25 cellular contexts compared by ENCODE assay signal in the genomic region with DNA sequence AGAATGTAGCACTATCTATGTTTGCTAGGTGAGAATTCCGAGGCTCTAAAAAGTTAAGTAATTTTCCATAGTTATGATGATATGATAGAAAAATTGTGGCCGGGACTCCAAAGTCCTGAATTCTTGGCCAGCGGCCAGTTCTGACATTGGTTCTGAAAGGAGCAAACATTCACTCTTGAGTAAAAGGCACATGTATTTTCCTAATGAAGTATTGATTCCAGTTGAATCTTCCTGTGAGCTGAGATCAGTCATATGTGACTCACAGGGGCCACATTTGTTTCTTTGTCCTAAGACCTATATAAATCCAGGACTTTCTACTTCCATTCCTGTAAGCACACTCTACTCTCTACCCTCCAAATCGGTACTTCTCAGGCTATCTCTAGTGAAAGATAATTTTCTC.
DNase-seq lines count a peak whose midpoint lies in the region; ATAC-seq, FAIRE-seq and TF ChIP-seq lines count a peak whose summit lies in the region.
"Had no signal": no experiment of that assay in that cellular context is flagged by ENCODE, and none has a peak within 500 bp of the region (broad histone marks: within the 10 kb centered on the region; RNA-seq: fewer than 3 reads in every experiment).

No MANE protein-coding gene starts in this region.

- H3K4me3 ChIP-seq in A549: no peak overlapping the region; the same call in 2 of the 3 replicates
- no peak overlapping the region for H3K4me3 ChIP-seq in astrocyte (ENCODE audit: insufficient read depth, low read depth, low read length)
- no peak overlapping the region for H3K4me3 ChIP-seq in BE2C (ENCODE audit: low read depth, low read length)
- no peak overlapping the region for H3K4me3 ChIP-seq in MM.1S (ENCODE audit: low read length)
- H3K4me3 ChIP-seq: MG63 had no signal

- DNase-seq in A549 (ENCODE audit: low read depth in 1 of 2, low spot score in 1 of 2) (peak in 1 of 2 experiments; percentile 74), HS-5 (ENCODE audit: low read depth) (peak; percentile 87), astrocyte (ENCODE audit: low read depth) (peak; percentile 51), foreskin melanocyte (peak; percentile 17), BE2C (no peak), MM.1S (no peak)
- DNase-seq: activated CD4-positive, alpha-beta memory T cell treated with anti-CD3 and anti-CD28 coated beads for 36 hours; activated naive CD8-positive, alpha-beta T cell treated with anti-CD3 and anti-CD28 coated beads for 36 hours; activated T-cell treated with anti-CD3 and anti-CD28 coated beads, Interleukin-2, amount 50 U/mL, for 72 hours; endodermal cell; glutamatergic neuron; GOT3; islet precursor cell; MG63; NCI-H2029 treated with DMSO at 0.1 percent for 48 hours; NCI-H526 treated with DMSO at 0.1 percent for 48 hours; OCI-M1; retina; stimulated activated CD4-positive, alpha-beta T cell treated with anti-CD3 and anti-CD28 coated beads, Interleukin-2, amount 100 ng/mL, for 24 hours had no signal

- no peak for TF ChIP-seq POLR2A in A549 (IDR thresholded peaks at IDR 0.05; ENCODE audit: low read length)

- H3K9me2 ChIP-seq in MM.1S (replicated peaks; ENCODE audit: insufficient read depth, low read length): no peaks in the 10 kb centered on the region

- H3K27ac Mint-ChIP-seq in astrocyte (ENCODE audit: unreplicated experiment): peak overlapping the region; percentile 37
- H3K27ac Mint-ChIP-seq: activated CD4-positive, alpha-beta memory T cell treated with anti-CD3 and anti-CD28 coated beads for 36 hours; activated naive CD8-positive, alpha-beta T cell treated with anti-CD3 and anti-CD28 coated beads for 36 hours; activated T-cell treated with anti-CD3 and anti-CD28 coated beads, Interleukin-2, amount 50 U/mL, for 72 hours; endodermal cell had no signal

- H3K4me1 ChIP-seq in A549 (peaks cover 70% of the 10 kb centered on the region), astrocyte (ENCODE audit: insufficient read depth, low read length) (peaks cover 24% of the 10 kb centered on the region), BE2C (peaks cover 5% of the 10 kb centered on the region; the same call in 1 of the 2 replicates), MM.1S (ENCODE audit: low read length) (no peaks in the 10 kb centered on the region)

- H3K9ac ChIP-seq in astrocyte (ENCODE audit: low read length) (no peak overlapping the region), MM.1S (ENCODE audit: low read length) (no peak overlapping the region)

- CTCF ChIA-PET in A549 (lab: Yijun Ruan, JAX): no interaction called here

- no peaks in the 10 kb centered on the region for H3K36me3 Mint-ChIP-seq in astrocyte (ENCODE audit: low read depth, unreplicated experiment)
- H3K36me3 Mint-ChIP-seq: activated CD4-positive, alpha-beta memory T cell treated with anti-CD3 and anti-CD28 coated beads for 36 hours; activated naive CD8-positive, alpha-beta T cell treated with anti-CD3 and anti-CD28 coated beads for 36 hours had no signal

- no peaks in the 10 kb centered on the region for H3F3A ChIP-seq in MM.1S (ENCODE audit: insufficient read depth, low read length)

- H3K27me3 Mint-ChIP-seq in astrocyte (ENCODE audit: low read depth, unreplicated experiment): no peaks in the 10 kb centered on the region
- H3K27me3 Mint-ChIP-seq: activated CD4-positive, alpha-beta memory T cell treated with anti-CD3 and anti-CD28 coated beads for 36 hours; activated naive CD8-positive, alpha-beta T cell treated with anti-CD3 and anti-CD28 coated beads for 36 hours; central memory CD8-positive, alpha-beta T cell had no signal

- H2AFZ ChIP-seq in astrocyte (ENCODE audit: low read depth, low read length) (no peak overlapping the region), MM.1S (ENCODE audit: low read length) (no peak overlapping the region)

- no peaks in the 10 kb centered on the region for H3K9me3 ChIP-seq in A549
- H3K9me3 ChIP-seq in astrocyte (ENCODE audit: insufficient read depth, low read depth, low read length): no peaks in the 10 kb centered on the region
- H3K9me3 ChIP-seq in BE2C: no peaks in the 10 kb centered on the region
- H3K9me3 ChIP-seq in MM.1S (replicated peaks; ENCODE audit: insufficient read depth, low read length): no peaks in the 10 kb centered on the region
- H3K9me3 ChIP-seq: MG63 had no signal

- H4K20me1 ChIP-seq in astrocyte (ENCODE audit: insufficient read depth, low read length): no peaks in the 10 kb centered on the region
- H4K20me1 ChIP-seq in MM.1S (ENCODE audit: insufficient read depth, low read length): no peaks in the 10 kb centered on the region

- POLR2A ChIA-PET in A549 (lab: Yijun Ruan, JAX): no interaction called here

- H3K27ac ChIP-seq in A549 (peak overlapping the region; percentile 74 to 83), astrocyte (ENCODE audit: low read depth, low read length) (no peak overlapping the region), MM.1S (ENCODE audit: low read length) (no peak overlapping the region)

- H3K4me3 Mint-ChIP-seq in astrocyte (ENCODE audit: unreplicated experiment): no peak overlapping the region
- H3K4me3 Mint-ChIP-seq: activated CD4-positive, alpha-beta memory T cell treated with anti-CD3 and anti-CD28 coated beads for 36 hours; activated naive CD8-positive, alpha-beta T cell treated with anti-CD3 and anti-CD28 coated beads for 36 hours; activated T-cell treated with anti-CD3 and anti-CD28 coated beads, Interleukin-2, amount 50 U/mL, for 72 hours; central memory CD8-positive, alpha-beta T cell; endodermal cell; neural crest cell had no signal

- TF ChIP-seq EP300 in A549 (IDR thresholded peaks at IDR 0.05): peak in 1 of 2 experiments; percentile 21; a peak in 1 of 5 replicates

- ATAC-seq in A549 (peak in 1 of 2 experiments; percentile 62; a peak in 3 of 6 replicates), HG02571 (IDR thresholded peaks at IDR 0.05; ENCODE audit: unreplicated experiment) (no peak), GM18511 (IDR thresholded peaks at IDR 0.05; ENCODE audit: unreplicated experiment) (no peak)
- ATAC-seq: activated T-cell treated with anti-CD3 and anti-CD28 coated beads, Interleukin-2, amount 50 U/mL, for 72 hours had no signal

- TF ChIP-seq RAD21 in A549 (conservative IDR thresholded peaks at IDR 0.05 in 1 of 2, IDR thresholded peaks at IDR 0.05 in 1 of 2): no peak

- H3K27me3 ChIP-seq in astrocyte (ENCODE audit: insufficient read depth, low read length) (peaks cover 2% of the 10 kb centered on the region), BE2C (no peaks in the 10 kb centered on the region), MM.1S (replicated peaks; ENCODE audit: insufficient read depth, low read length) (no peaks in the 10 kb centered on the region)
- H3K27me3 ChIP-seq: MG63 had no signal

- peaks cover 27% of the 10 kb centered on the region for H3K4me1 Mint-ChIP-seq in astrocyte (ENCODE audit: low read depth, unreplicated experiment)
- H3K4me1 Mint-ChIP-seq: activated naive CD8-positive, alpha-beta T cell treated with anti-CD3 and anti-CD28 coated beads for 36 hours; central memory CD8-positive, alpha-beta T cell; neural crest cell had no signal

- no peaks in the 10 kb centered on the region for H3K9me3 Mint-ChIP-seq in astrocyte (ENCODE audit: unreplicated experiment)
- H3K9me3 Mint-ChIP-seq: activated CD4-positive, alpha-beta memory T cell treated with anti-CD3 and anti-CD28 coated beads for 36 hours; activated naive CD8-positive, alpha-beta T cell treated with anti-CD3 and anti-CD28 coated beads for 36 hours; central memory CD8-positive, alpha-beta T cell; endodermal cell; neural crest cell had no signal

- no peak for TF ChIP-seq CTCF in A549 (IDR thresholded peaks at IDR 0.05)
- no peak for TF ChIP-seq CTCF in astrocyte (IDR thresholded peaks at IDR 0.05; ENCODE audit: insufficient read depth, low read depth, low read length)
- no peak for TF ChIP-seq CTCF in BE2C (IDR thresholded peaks at IDR 0.05; ENCODE audit: low read depth, low read length)
- TF ChIP-seq CTCF in MM.1S (IDR thresholded peaks at IDR 0.05; ENCODE audit: low read length): no peak

- H3K79me2 ChIP-seq in astrocyte (ENCODE audit: insufficient read depth, low read length) (no peaks in the 10 kb centered on the region), MM.1S (ENCODE audit: low read length) (no peaks in the 10 kb centered on the region)

- H3K36me3 ChIP-seq in astrocyte (ENCODE audit: insufficient read depth, low read length) (no peaks in the 10 kb centered on the region), BE2C (no peaks in the 10 kb centered on the region), MM.1S (replicated peaks; ENCODE audit: insufficient read depth, low read length) (no peaks in the 10 kb centered on the region)
- H3K36me3 ChIP-seq: MG63 had no signal

- WGBS in A549 (ENCODE audit: missing lambda C conversion rate): 2% methylated on average over 4 of the region's 4 CpGs

- H3K4me2 ChIP-seq in A549 (peak overlapping the region; percentile 68), astrocyte (ENCODE audit: low read length) (peak overlapping the region; percentile 6), MM.1S (ENCODE audit: low read depth, low read length) (no peak overlapping the region)

- no peak for FAIRE-seq in A549 (lab: Jason Lieb, UNC)
- peak; percentile 17 for FAIRE-seq in astrocyte (lab: Jason Lieb, UNC)
- FAIRE-seq: G401.6, GM12891 had no signal

TF ChIP-seq in A549, 52 proteins besides CTCF, POLR2A, EP300 and RAD21:
- TF ChIP-seq FOSL2 (IDR thresholded peaks at IDR 0.05) (peak; percentile 40; the same call in 1 of the 2 replicates), FOSL2 (CRISPR knock-in tag; IDR thresholded peaks at IDR 0.05) (peak; percentile 63), MAZ (IDR thresholded peaks at IDR 0.05; ENCODE audit: borderline replicate concordance, low read depth, low read length) (no peak), JUNB (IDR thresholded peaks at IDR 0.05) (peak; percentile 56), GATA3 (IDR thresholded peaks at IDR 0.05; ENCODE audit: borderline replicate concordance) (peak; percentile 34; the same call in 1 of the 2 replicates), CEBPB (IDR thresholded peaks at IDR 0.05) (peak; percentile 6 to 11; a peak in 1 of 4 replicates), PHF8 (IDR thresholded peaks at IDR 0.05; ENCODE audit: borderline replicate concordance, low read depth) (no peak), TP53 (CRISPR knock-in tag; IDR thresholded peaks at IDR 0.05) (no peak), CBX8 (IDR thresholded peaks at IDR 0.05) (no peak), TFCP2L1 (CRISPR knock-in tag; IDR thresholded peaks at IDR 0.05) (no peak), EHMT2 (IDR thresholded peaks at IDR 0.05; ENCODE audit: low read depth) (no peak), ZC3H11A (IDR thresholded peaks at IDR 0.05) (no peak)
- TF ChIP-seq, protein P1, sequence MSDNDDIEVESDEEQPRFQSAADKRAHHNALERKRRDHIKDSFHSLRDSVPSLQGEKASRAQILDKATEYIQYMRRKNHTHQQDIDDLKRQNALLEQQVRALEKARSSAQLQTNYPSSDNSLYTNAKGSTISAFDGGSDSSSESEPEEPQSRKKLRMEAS (IDR thresholded peaks at IDR 0.05): 0 out of 2 replicates have a peak, but pooled peaks have one; percentile 18

Comparison
In these comparisons a context has a peak if more than half of its experiments do, and no peak if none do; other contexts are left out.
1. DNase-seq: peak in HS-5 (single experiment), astrocyte (single experiment) and foreskin melanocyte (single experiment); none in BE2C (single experiment) and MM.1S (single experiment).
2. H3K27ac ChIP-seq: peak in A549 (2 of 2); none in astrocyte (single experiment) and MM.1S (single experiment).